ENCODE assay signal across 7 cellular contexts in genomic region chr4:87403732-87404131, GRCh38. TPM values are rescaled to one million over a fixed set of nuclear protein-coding genes. Genes with fewer than 3 reads are reported as not detected.
DNase-seq lines count a peak whose midpoint lies in the region; ATAC-seq, FAIRE-seq and TF ChIP-seq lines count a peak whose summit lies in the region.
"Not testable (repeated sequence)": the region's sequence is repeated elsewhere in the genome, so short reads cannot be mapped to it uniquely, and the experiment has no call there.

No MANE protein-coding gene starts in this region.

- in situ Hi-C loops in HepG2 (cut with HindIII; ENCODE audit: extremely low pct_ligation_motif_present, low pct_unique_long_range_greater_than_20kb): not testable (repeated sequence)

- not testable (repeated sequence) for H2AFZ ChIP-seq in Karpas-422 (ENCODE audit: low read length); astrocyte (ENCODE audit: low read depth, low read length); HepG2 (ENCODE audit: low read length)

- H3K9ac ChIP-seq in Karpas-422 (ENCODE audit: low read length); astrocyte (ENCODE audit: low read length); HepG2 (ENCODE audit: insufficient read depth, low read depth, low read length): not testable (repeated sequence)

- H4K20me1 ChIP-seq in Karpas-422 (ENCODE audit: insufficient read depth, low read depth, low read length); astrocyte (ENCODE audit: insufficient read depth, low read length); HepG2 (ENCODE audit: insufficient read depth, low read length): not testable (repeated sequence)

- not testable (repeated sequence) for H3K79me2 ChIP-seq in Karpas-422 (ENCODE audit: low read length); astrocyte (ENCODE audit: insufficient read depth, low read length); HepG2 (ENCODE audit: insufficient read depth, low read length)

- H3K9me2 ChIP-seq in Karpas-422 (replicated peaks; ENCODE audit: insufficient read depth, low read length): not testable (repeated sequence)

- CTCF ChIA-PET in HepG2 (lab: Yijun Ruan, JAX; ENCODE audit: low intra/inter-chr PET ratio, low total read pairs): not testable (repeated sequence)

- not testable (repeated sequence) for ATAC-seq in SK-N-SH treated with all-trans-retinoic acid at 6 μM for 48 hours, HepG2

- peaks cover 21% of the 10 kb centered on the region for H3K4me1 Mint-ChIP-seq in astrocyte (ENCODE audit: low read depth, unreplicated experiment)

- FAIRE-seq in astrocyte (lab: Jason Lieb, UNC); HepG2 (lab: Jason Lieb, UNC): not testable (repeated sequence)

- H3K4me3 Mint-ChIP-seq in astrocyte (ENCODE audit: unreplicated experiment): not testable (repeated sequence)

- TF ChIP-seq CTCF in astrocyte (IDR thresholded peaks at IDR 0.05; ENCODE audit: insufficient read depth, low read depth, low read length); cardiac fibroblast (IDR thresholded peaks at IDR 0.05; ENCODE audit: low read depth, low read length); HepG2 (CRISPR knock-in tag; IDR thresholded peaks at IDR 0.05): not testable (repeated sequence)

- peaks cover 15% of the 10 kb centered on the region for H3K9me3 Mint-ChIP-seq in astrocyte (ENCODE audit: unreplicated experiment)

- not testable (repeated sequence) for H3K36me3 Mint-ChIP-seq in astrocyte (ENCODE audit: low read depth, unreplicated experiment)

- not testable (repeated sequence) for TF ChIP-seq EP300 in HepG2 (IDR thresholded peaks at IDR 0.05; ENCODE audit: low read depth in 2 of 2, low read length in 2 of 2); HepG2 (CRISPR knock-in tag; IDR thresholded peaks at IDR 0.05; ENCODE audit: borderline replicate concordance)

- not testable (repeated sequence) for H3K27ac ChIP-seq in Karpas-422 (ENCODE audit: low read length); astrocyte (ENCODE audit: low read depth, low read length); HepG2 (ENCODE audit: extremely low read length, insufficient read depth, low read length)

- not testable (repeated sequence) for H3K9me3 ChIP-seq in Karpas-422 (ENCODE audit: low read length); astrocyte (ENCODE audit: insufficient read depth, low read depth, low read length); HepG2 (ENCODE audit: low read length)

- H3K36me3 ChIP-seq in Karpas-422 (ENCODE audit: insufficient read depth, low read length); astrocyte (ENCODE audit: insufficient read depth, low read length); HepG2 (replicated peaks in 1 of 2; ENCODE audit: control insufficient read depth in 1 of 2, insufficient read depth in 2 of 2, low read length in 2 of 2): not testable (repeated sequence)

- WGBS in HepG2 (ENCODE audit: low lambda C conversion rate): 43% methylated on average over 1 of the region's 1 CpG

- not testable (repeated sequence) for H3K4me1 ChIP-seq in Karpas-422 (ENCODE audit: low read length); astrocyte (ENCODE audit: insufficient read depth, low read length)
- H3K4me1 ChIP-seq in HepG2 (ENCODE audit: insufficient read depth, low read length): peaks cover 14% of the 10 kb centered on the region

- H3K27me3 ChIP-seq in Karpas-422 (ENCODE audit: low read length); astrocyte (ENCODE audit: insufficient read depth, low read length); HepG2 (ENCODE audit: control insufficient read depth in 1 of 2, insufficient read depth in 2 of 2, low read length in 2 of 2): not testable (repeated sequence)

- not testable (repeated sequence) for H3K4me3 ChIP-seq in Karpas-422 (ENCODE audit: low read length); astrocyte (ENCODE audit: insufficient read depth, low read depth, low read length); cardiac fibroblast (replicated peaks in 1 of 2; ENCODE audit: low read depth in 2 of 2, low read length in 2 of 2); HepG2 (replicated peaks in 1 of 3; ENCODE audit: insufficient read depth in 1 of 3, low read depth in 2 of 3, low read length in 3 of 3)

- TF ChIP-seq RAD21 in HepG2 (CRISPR knock-in tag; IDR thresholded peaks at IDR 0.05): not testable (repeated sequence)

- intact Hi-C loops in HepG2 (cut with micrococcal nuclease; ENCODE audit: unreplicated experiment): not testable (repeated sequence)

- not testable (repeated sequence) for TF ChIP-seq POLR2A in HepG2 (IDR thresholded peaks at IDR 0.05; ENCODE audit: insufficient read depth in 1 of 2, low read depth in 2 of 2, low read length in 2 of 2)

- H3K27me3 Mint-ChIP-seq in astrocyte (ENCODE audit: low read depth, unreplicated experiment): not testable (repeated sequence)

- POLR2A ChIA-PET in HepG2 (lab: Yijun Ruan, JAX): not testable (repeated sequence)

- BruUV-seq in HepG2 (replicated peaks; lab: Mats Ljungman, UMichigan): not testable (repeated sequence)

- not testable (repeated sequence) for H3K27ac Mint-ChIP-seq in astrocyte (ENCODE audit: unreplicated experiment)

- DNase-seq in EH (ENCODE audit: low read depth) (peak; percentile 34), Karpas-422 (peak; percentile 10), astrocyte (ENCODE audit: low read depth) (peak; percentile 58), cardiac fibroblast (ENCODE audit: low read depth in 2 of 2) (peak; percentile 22 to 58), fibroblast of peridontal ligament (ENCODE audit: extremely low read depth) (peak; percentile 51)
- DNase-seq in HepG2 (ENCODE audit: low spot score): not testable (repeated sequence)

- H3K4me2 ChIP-seq in Karpas-422 (ENCODE audit: low read depth, low read length, poor library complexity, severe bottlenecking); astrocyte (ENCODE audit: low read length); HepG2 (ENCODE audit: low read depth, low read length): not testable (repeated sequence)

RNA-seq across cellular contexts. Expression of gene HSD17B11, which starts 12.7 kb away (rescaled TPM):
- total RNA-seq in Karpas-422 (2014; rRNA removed; shearing (Covaris generic); ENCODE audit: low replicate concordance): 4.7 and 31.0 TPM in 2 replicates
- total RNA-seq in astrocyte: 32.8 and 34.0 TPM in 2 replicates
- 120 and 158 TPM in 2 replicates for total RNA-seq in HepG2 (2016; rRNA removed; fragmentation: Illumina TruSeq; extraction: Trizol)
- 37.4 and 46.0 TPM in 2 replicates for total RNA-seq in HepG2 (2016; cell fraction: cytosol; rRNA removed; fragmentation: Illumina TruSeq; extraction: Trizol; ENCODE audit: low read depth)
- total RNA-seq in HepG2 (2016; cell fraction: insoluble cytoplasmic fraction; rRNA removed; fragmentation: Illumina TruSeq; extraction: Trizol): 110 and 160 TPM in 2 replicates
- 80.0 and 109 TPM in 2 replicates for total RNA-seq in HepG2 (2016; cell fraction: membrane; rRNA removed; fragmentation: Illumina TruSeq; extraction: Trizol)
- total RNA-seq in HepG2 (2016; cell fraction: nucleus; rRNA removed; fragmentation: Illumina TruSeq; extraction: Trizol): 123 and 135 TPM in 2 replicates
- polyA plus RNA-seq in HepG2 (2011; rRNA removed): 99.1 and 121 TPM in 2 replicates
- polyA plus RNA-seq in HepG2 (2011; cell fraction: cytosol; rRNA removed): 45.0 and 85.9 TPM in 2 replicates
- polyA plus RNA-seq in HepG2 (2011; cell fraction: nucleus; rRNA removed): 16.3 and 22.2 TPM in 2 replicates
- 185 and 257 TPM in 2 replicates for polyA plus RNA-seq in HepG2 (2012)
- 40.7 and 42.3 TPM in 2 replicates for polyA plus RNA-seq in HepG2 (2016; cell fraction: cytosol; fragmentation: Illumina TruSeq; extraction: Trizol; ENCODE audit: low read depth)
- 99.3 and 110 TPM in 2 replicates for polyA plus RNA-seq in HepG2 (2016; cell fraction: insoluble cytoplasmic fraction; fragmentation: Illumina TruSeq; extraction: Trizol; ENCODE audit: low read depth)
- polyA plus RNA-seq in HepG2 (2016; cell fraction: membrane; fragmentation: Illumina TruSeq; extraction: Trizol; ENCODE audit: low read depth): 66.9 and 69.9 TPM in 2 replicates
- 168 and 180 TPM in 2 replicates for polyA plus RNA-seq in HepG2 (2016; cell fraction: nucleus; fragmentation: Illumina TruSeq; extraction: Trizol; ENCODE audit: insufficient read depth, low read depth)
- 14.6 and 50.4 TPM in 2 replicates for polyA minus RNA-seq in HepG2 (2011; rRNA and poly(A)+ RNA removed; ENCODE audit: low replicate concordance)
- 52.1 and 76.8 TPM in 2 replicates for polyA minus RNA-seq in HepG2 (2011; cell fraction: cytosol; rRNA and poly(A)+ RNA removed)
- 62.1 and 76.0 TPM in 2 replicates for polyA minus RNA-seq in HepG2 (2011; cell fraction: nucleus; rRNA and poly(A)+ RNA removed)

RNA-seq across cellular contexts. Expression of gene NUDT9, which starts 18.6 kb away (rescaled TPM):
- total RNA-seq in Karpas-422 (2014; rRNA removed; shearing (Covaris generic); ENCODE audit: low replicate concordance): 17.6 and 18.5 TPM in 2 replicates
- total RNA-seq in astrocyte (31.9 and 33.7 TPM in 2 replicates), HepG2 (2016; rRNA removed; fragmentation: Illumina TruSeq; extraction: Trizol) (9.7 and 10.4 TPM in 2 replicates)
- 4.4 and 4.5 TPM in 2 replicates for total RNA-seq in HepG2 (2016; cell fraction: cytosol; rRNA removed; fragmentation: Illumina TruSeq; extraction: Trizol; ENCODE audit: low read depth)
- total RNA-seq in HepG2 (2016; cell fraction: insoluble cytoplasmic fraction; rRNA removed; fragmentation: Illumina TruSeq; extraction: Trizol): 8.4 and 12.1 TPM in 2 replicates
- total RNA-seq in HepG2 (2016; cell fraction: membrane; rRNA removed; fragmentation: Illumina TruSeq; extraction: Trizol): 6.1 and 6.5 TPM in 2 replicates
- total RNA-seq in HepG2 (2016; cell fraction: nucleus; rRNA removed; fragmentation: Illumina TruSeq; extraction: Trizol): 12.8 and 15.6 TPM in 2 replicates
- polyA plus RNA-seq in HepG2 (2011; rRNA removed): 11.2 and 12.3 TPM in 2 replicates
- polyA plus RNA-seq in HepG2 (2011; cell fraction: cytosol; rRNA removed): 7.3 and 10.3 TPM in 2 replicates
- 6.9 and 8.4 TPM in 2 replicates for polyA plus RNA-seq in HepG2 (2011; cell fraction: nucleus; rRNA removed)
- polyA plus RNA-seq in HepG2 (2012): 19.7 and 20.0 TPM in 2 replicates
- polyA plus RNA-seq in HepG2 (2016; cell fraction: cytosol; fragmentation: Illumina TruSeq; extraction: Trizol; ENCODE audit: low read depth): 8.1 and 8.4 TPM in 2 replicates
- 22.9 and 26.8 TPM in 2 replicates for polyA plus RNA-seq in HepG2 (2016; cell fraction: insoluble cytoplasmic fraction; fragmentation: Illumina TruSeq; extraction: Trizol; ENCODE audit: low read depth)
- 7.6 and 9.6 TPM in 2 replicates for polyA plus RNA-seq in HepG2 (2016; cell fraction: membrane; fragmentation: Illumina TruSeq; extraction: Trizol; ENCODE audit: low read depth)
- polyA plus RNA-seq in HepG2 (2016; cell fraction: nucleus; fragmentation: Illumina TruSeq; extraction: Trizol; ENCODE audit: insufficient read depth, low read depth): 41.0 and 46.0 TPM in 2 replicates
- 9.9 and 15.3 TPM in 2 replicates for polyA minus RNA-seq in HepG2 (2011; rRNA and poly(A)+ RNA removed; ENCODE audit: low replicate concordance)
- 6.2 and 9.4 TPM in 2 replicates for polyA minus RNA-seq in HepG2 (2011; cell fraction: cytosol; rRNA and poly(A)+ RNA removed)
- 21.8 and 27.0 TPM in 2 replicates for polyA minus RNA-seq in HepG2 (2011; cell fraction: nucleus; rRNA and poly(A)+ RNA removed)
